Comparison of ENCODE assay signal across 1 cellular context in the genomic region with DNA sequence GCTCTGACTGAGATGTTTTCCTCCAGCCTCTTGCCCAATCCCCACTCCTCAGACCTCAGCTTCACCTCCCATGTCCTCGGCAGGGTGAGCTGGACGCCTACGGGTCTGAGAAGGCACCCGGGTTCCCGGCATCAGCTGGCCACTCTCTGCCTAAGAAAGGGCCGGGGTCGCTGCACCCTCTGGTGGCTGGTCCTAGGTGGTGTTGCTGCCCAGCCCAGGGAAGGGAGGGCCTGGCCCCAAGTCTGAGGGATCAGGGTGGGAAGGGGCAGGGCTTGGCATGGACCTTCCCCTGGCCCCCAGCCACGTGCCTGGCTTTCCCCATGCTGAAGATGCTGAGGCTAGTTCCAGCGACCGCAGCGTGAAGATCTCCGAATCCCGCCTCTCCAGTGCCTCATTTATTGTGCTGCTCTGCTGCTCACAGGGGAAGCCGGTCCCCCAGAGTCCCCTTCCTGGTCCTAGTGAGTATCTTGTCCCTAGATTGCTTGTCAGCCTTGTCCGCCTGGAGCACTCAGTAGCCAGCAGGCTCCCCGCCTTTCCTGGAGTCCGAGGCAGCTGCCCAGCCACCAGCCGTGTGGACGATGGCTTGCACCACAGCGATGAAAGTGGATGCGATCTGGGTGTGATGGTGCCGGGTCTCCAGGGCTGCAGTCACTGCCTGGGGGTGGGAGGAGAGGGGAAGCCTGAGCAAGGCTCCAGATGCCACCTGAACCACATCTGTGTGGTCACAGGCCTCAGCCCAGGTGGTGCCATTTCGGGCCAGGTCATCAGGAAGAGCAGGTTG.
TF ChIP-seq lines count a peak whose summit lies in the region.

No MANE protein-coding gene starts in this region.

TF ChIP-seq in HEK293, 187 proteins besides CTCF, POLR2A, EP300 and RAD21 (continued from another document):
- peak; percentile 16; the same call in 1 of the 2 replicates for TF ChIP-seq ZBTB17 (tag by site-specific recombination; IDR thresholded peaks at IDR 0.05)
- 0 out of 2 replicates have a peak, but pooled peaks have one; percentile 19 for TF ChIP-seq EGR2 (tag by site-specific recombination; IDR thresholded peaks at IDR 0.05; ENCODE audit: low read depth)
- peak; percentile 64 for TF ChIP-seq ZBTB20 (tag by site-specific recombination; IDR thresholded peaks at IDR 0.05)
